12 cellular contexts compared by ENCODE assay signal in genomic region chr12:74541074-74541473, GRCh38. TPM values are rescaled to one million over a fixed set of nuclear protein-coding genes. Genes with fewer than 3 reads are reported as not detected.
DNase-seq lines count a peak whose midpoint lies in the region; ATAC-seq and TF ChIP-seq lines count a peak whose summit lies in the region.
"Had no signal": no experiment of that assay in that cellular context is flagged by ENCODE, and none has a peak within 500 bp of the region (broad histone marks: within the 10 kb centered on the region; RNA-seq: fewer than 3 reads in every experiment).

No MANE protein-coding gene starts in this region.

- TF ChIP-seq CTCF in CD4-positive, alpha-beta T cell (IDR thresholded peaks at IDR 0.05): no peak
- no peak for TF ChIP-seq CTCF in coronary artery (IDR thresholded peaks at IDR 0.05)
- no peak for TF ChIP-seq CTCF in natural killer cell (IDR thresholded peaks at IDR 0.05)
- no peak for TF ChIP-seq CTCF in BE2C (IDR thresholded peaks at IDR 0.05; ENCODE audit: low read depth, low read length)

- H3K4me3 Mint-ChIP-seq in CD4-positive, alpha-beta T cell: peak overlapping the region; percentile 95
- peak overlapping the region; percentile 66 for H3K4me3 Mint-ChIP-seq in natural killer cell
- no peak overlapping the region for H3K4me3 Mint-ChIP-seq in activated naive CD4-positive, alpha-beta T cell treated with anti-CD3 and anti-CD28 coated beads for 36 hours

- no peak for DNase-seq in CD4-positive, alpha-beta T cell
- DNase-seq in KBM-7 (peak; percentile 10), coronary artery (ENCODE audit: low spot score) (no peak), natural killer cell (no peak), ureter (ENCODE audit: low spot score) (no peak), BE2C (no peak)
- no peak for DNase-seq in activated naive CD4-positive, alpha-beta T cell treated with anti-CD3 and anti-CD28 coated beads for 36 hours
- DNase-seq: activated CD4-positive, alpha-beta T cell treated with anti-CD3 and anti-CD28 coated beads for 48 hours; left cardiac atrium; NCI-H226; SHP77 treated with DMSO at 0.1 percent for 48 hours had no signal

- ATAC-seq in CD4-positive, alpha-beta T cell (ENCODE audit: poor library complexity): no peak
- ATAC-seq in natural killer cell (no peak), HG03097 (IDR thresholded peaks at IDR 0.05; ENCODE audit: low FRiP score, unreplicated experiment) (no peak)
- ATAC-seq: left cardiac atrium had no signal

- no peaks in the 10 kb centered on the region for H3K9me3 Mint-ChIP-seq in CD4-positive, alpha-beta T cell
- no peaks in the 10 kb centered on the region for H3K9me3 Mint-ChIP-seq in natural killer cell
- H3K9me3 Mint-ChIP-seq in activated naive CD4-positive, alpha-beta T cell treated with anti-CD3 and anti-CD28 coated beads for 36 hours: no peaks in the 10 kb centered on the region

- POLR2A ChIA-PET in CD4-positive, alpha-beta T cell (lab: Charles Lee): no interaction called here

- H3K36me3 Mint-ChIP-seq in CD4-positive, alpha-beta T cell (ENCODE audit: low read depth): peaks cover 62% of the 10 kb centered on the region
- peaks cover 6% of the 10 kb centered on the region for H3K36me3 Mint-ChIP-seq in natural killer cell
- H3K36me3 Mint-ChIP-seq in activated naive CD4-positive, alpha-beta T cell treated with anti-CD3 and anti-CD28 coated beads for 36 hours (ENCODE audit: low read depth): peaks cover 46% of the 10 kb centered on the region

- H3K4me1 Mint-ChIP-seq in CD4-positive, alpha-beta T cell (ENCODE audit: low read depth): peaks cover 64% of the 10 kb centered on the region
- peaks cover 57 to 73% of the 10 kb centered on the region in 2 donors for H3K4me1 Mint-ChIP-seq in natural killer cell
- H3K4me1 Mint-ChIP-seq in activated naive CD4-positive, alpha-beta T cell treated with anti-CD3 and anti-CD28 coated beads for 36 hours (ENCODE audit: low read depth): peaks cover 49% of the 10 kb centered on the region

- H3K36me3 ChIP-seq in BE2C: peaks cover 24% of the 10 kb centered on the region

- peaks cover 2% of the 10 kb centered on the region; the same call in 1 of the 2 replicates for H3K4me1 ChIP-seq in BE2C

- intact Hi-C loops in CD4-positive, alpha-beta T cell (cut with DNase I, micrococcal nuclease): no loop called here
- intact Hi-C loops in natural killer cell (cut with micrococcal nuclease): no loop called here
- intact Hi-C loops in activated naive CD4-positive, alpha-beta T cell treated with anti-CD3 and anti-CD28 coated beads for 36 hours (cut with micrococcal nuclease): no loop called here

- in situ Hi-C loops in KBM-7 (cut with MboI; ENCODE audit: low pct_unique_long_range_greater_than_20kb, low sequenced_read_pairs): no loop called here

- H3K4me3 ChIP-seq in coronary artery (peak overlapping the region; percentile 76), BE2C (ENCODE audit: low read depth, low read length) (no peak overlapping the region)

- H3K9me3 ChIP-seq in CD4-positive, alpha-beta T cell (ENCODE audit: control insufficient read depth, low read length): no peaks in the 10 kb centered on the region
- no peaks in the 10 kb centered on the region for H3K9me3 ChIP-seq in BE2C

- peak overlapping the region; percentile 100 for H3K27ac Mint-ChIP-seq in CD4-positive, alpha-beta T cell
- H3K27ac Mint-ChIP-seq in natural killer cell: peak overlapping the region; percentile 99
- no peak overlapping the region for H3K27ac Mint-ChIP-seq in activated naive CD4-positive, alpha-beta T cell treated with anti-CD3 and anti-CD28 coated beads for 36 hours

- CTCF ChIA-PET in CD4-positive, alpha-beta T cell (lab: Charles Lee): no interaction called here
- CTCF ChIA-PET in activated naive CD4-positive, alpha-beta T cell treated with anti-CD3 and anti-CD28 coated beads for 36 hours (lab: Charles Lee): no interaction called here

- no peaks in the 10 kb centered on the region for H3K27me3 Mint-ChIP-seq in CD4-positive, alpha-beta T cell
- H3K27me3 Mint-ChIP-seq in natural killer cell (ENCODE audit: low read depth in 2 of 2): no peaks in the 10 kb centered on the region
- no peaks in the 10 kb centered on the region for H3K27me3 Mint-ChIP-seq in activated naive CD4-positive, alpha-beta T cell treated with anti-CD3 and anti-CD28 coated beads for 36 hours (ENCODE audit: low read depth)

- H3K27ac ChIP-seq in CD4-positive, alpha-beta T cell (ENCODE audit: low read depth, low read length): no peak overlapping the region
- H3K27ac ChIP-seq in coronary artery: no peak overlapping the region

- H3K27me3 ChIP-seq in CD4-positive, alpha-beta T cell (ENCODE audit: control insufficient read depth, insufficient read depth, low read length): no peaks in the 10 kb centered on the region
- no peaks in the 10 kb centered on the region for H3K27me3 ChIP-seq in BE2C

RNA-seq across cellular contexts. Expression of gene ATXN7L3B, which starts 3.4 kb away (rescaled TPM):
- 10 to 100 TPM; 46.1 to 47.7 TPM for total RNA-seq in CD4-positive, alpha-beta T cell
- total RNA-seq in natural killer cell: 10 to 100 TPM; 49.0 to 61.4 (median 51.6) TPM
- 31.1 TPM for total RNA-seq in ureter
- 45.0 TPM for polyA plus RNA-seq in BE2C (2012; ENCODE audit: insufficient read depth, insufficient read length, low read depth)
- 10 to 100 TPM; 19.8 to 19.9 TPM for total RNA-seq in activated naive CD4-positive, alpha-beta T cell treated with anti-CD3 and anti-CD28 coated beads for 36 hours
